Comparison of ENCODE assay signal across 23 cellular contexts in the genomic region with DNA sequence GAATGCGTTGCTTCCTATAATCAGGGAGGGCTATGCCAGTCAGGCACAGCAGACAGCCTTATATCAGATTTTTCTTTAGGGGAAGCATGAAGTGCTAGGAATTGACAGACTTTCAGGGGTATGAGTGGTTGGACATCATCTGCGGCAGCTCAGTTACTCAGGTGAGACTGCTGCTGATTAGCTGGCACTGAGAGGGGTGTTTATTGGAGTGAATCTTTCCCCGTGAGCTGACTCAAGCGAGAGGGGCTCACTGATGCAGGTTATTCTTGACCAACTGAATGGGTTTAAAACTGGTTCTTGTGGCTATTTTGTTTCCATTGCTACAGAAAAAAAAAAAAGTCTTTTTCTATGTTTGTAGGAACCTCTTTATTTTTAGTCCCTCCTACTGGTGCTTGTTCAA.
"Had no signal": no experiment of that assay in that cellular context is flagged by ENCODE, and none has a peak within 500 bp of the region (broad histone marks: within the 10 kb centered on the region; RNA-seq: fewer than 3 reads in every experiment).

No MANE protein-coding gene starts in this region.

- H3K27ac Mint-ChIP-seq: dendritic cell treated with granulocyte-macrophage colony-stimulating factor and Interleukin-4, amounts not matched to agents 40 ng/mL and 50 ng/mL, for 4 days; effector memory CD8-positive, alpha-beta T cell; endodermal cell; mesothelial cell of epicardium had no signal

- H3K4me3 Mint-ChIP-seq: dendritic cell treated with granulocyte-macrophage colony-stimulating factor and Interleukin-4, amounts not matched to agents 40 ng/mL and 50 ng/mL, for 4 days; effector memory CD8-positive, alpha-beta T cell; endodermal cell; mesothelial cell of epicardium had no signal

- DNase-seq: colonic mucosa; cortex of kidney; effector CD8-positive, alpha-beta T cell; effector memory CD8-positive, alpha-beta T cell; endodermal cell; erythroblast; esophagus squamous epithelium; foreskin fibroblast; foreskin melanocyte; gastrocnemius medialis; glutamatergic neuron; head of caudate nucleus; heart right ventricle; hippocampal formation; left colon; left lung; left ventricle myocardium superior; lower lobe of right lung; mesenchymal stem cell; mucosa of descending colon had no signal

- H3K9me3 Mint-ChIP-seq: dendritic cell treated with granulocyte-macrophage colony-stimulating factor and Interleukin-4, amounts not matched to agents 40 ng/mL and 50 ng/mL, for 4 days; effector memory CD8-positive, alpha-beta T cell; endodermal cell; mesothelial cell of epicardium had no signal

- H3K36me3 Mint-ChIP-seq: mesothelial cell of epicardium had no signal

- ATAC-seq: effector memory CD8-positive, alpha-beta T cell; esophagus mucosa; gastrocnemius medialis; heart right ventricle; left colon; left lung; left ventricle myocardium superior; lower lobe of right lung; mucosa of descending colon had no signal
